ENCODE assay signal across 8 cellular contexts in the genomic region with DNA sequence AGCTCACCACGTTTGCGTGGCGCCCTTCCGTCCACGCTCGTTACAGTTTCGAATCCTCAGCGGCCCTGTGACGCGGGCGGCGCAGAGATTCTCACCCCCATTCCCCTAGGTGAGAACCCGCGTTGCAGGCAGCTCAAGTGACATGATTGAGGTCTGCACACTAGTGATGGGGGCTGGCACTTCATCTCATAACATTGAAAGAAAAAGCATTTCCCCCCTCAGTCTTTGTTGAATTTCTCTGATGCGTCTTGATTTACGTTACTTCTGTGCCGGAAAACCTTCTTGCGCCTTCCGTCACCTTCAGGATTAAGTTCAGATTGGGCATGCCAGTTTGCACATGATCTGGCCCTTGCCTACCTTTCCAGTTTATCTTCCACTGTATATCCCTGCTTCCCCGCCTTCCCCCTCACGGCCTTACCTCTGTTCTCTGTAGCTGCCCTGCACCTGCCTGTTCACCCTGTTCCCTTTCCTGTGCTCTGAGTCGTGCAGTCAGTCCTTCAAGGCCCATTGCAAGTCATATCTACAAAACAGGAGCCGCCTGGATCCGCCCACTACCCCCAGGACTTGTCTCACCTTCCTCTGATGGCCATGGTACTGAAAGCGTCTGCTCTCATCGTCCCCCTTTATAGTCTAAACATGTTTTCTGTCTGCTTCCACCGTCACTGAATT. TPM values are rescaled to one million over a fixed set of nuclear protein-coding genes. Genes with fewer than 3 reads are reported as not detected.
DNase-seq lines count a peak whose midpoint lies in the region; ATAC-seq and TF ChIP-seq lines count a peak whose summit lies in the region.

No MANE protein-coding gene starts in this region.

- H3K9me3 ChIP-seq in duodenal mucosa (ENCODE audit: control insufficient read depth in 1 of 2, low read length in 2 of 2) (no peaks in the 10 kb centered on the region), mucosa of stomach (ENCODE audit: control insufficient read depth, low read length) (no peaks in the 10 kb centered on the region)

- intact Hi-C loops in activated CD4-positive, alpha-beta T cell treated with anti-CD3 and anti-CD28 coated beads, Interleukin-2, amount 10 ng/mL, durations not matched to agents 24 days and 14 days (cut with micrococcal nuclease): loop anchor here (5.0 kb wide), 1 partner anchor 1788 kb away; no protein-coding TSS in a partner anchor

- peak overlapping the region; percentile 91 for H3K4me3 Mint-ChIP-seq in activated CD4-positive, alpha-beta T cell treated with anti-CD3 and anti-CD28 coated beads, Interleukin-2, amount 10 ng/mL, durations not matched to agents 24 days and 14 days
- peak overlapping the region; percentile 89 to 94 for H3K4me3 Mint-ChIP-seq in stimulated activated naive B cell treated with anti-CD40 and anti-IgM and Interleukin-4, amounts not matched to agents 10 μg/mL and 1 μg/mL and 100 μg/mL, for 72 hours

- no peaks in the 10 kb centered on the region for H3K27me3 ChIP-seq in duodenal mucosa (ENCODE audit: control insufficient read depth in 1 of 2, insufficient read depth in 2 of 2, low read length in 2 of 2)
- H3K27me3 ChIP-seq in mucosa of stomach (ENCODE audit: control insufficient read depth, insufficient read depth, low read length): no peaks in the 10 kb centered on the region

- H3K9ac ChIP-seq in duodenal mucosa (ENCODE audit: low read depth in 1 of 2, low read length in 2 of 2) (peak overlapping the region; percentile 13 to 86), mucosa of stomach (ENCODE audit: low read length) (peak overlapping the region; percentile 58)

- H3K36me3 Mint-ChIP-seq in activated CD4-positive, alpha-beta T cell treated with anti-CD3 and anti-CD28 coated beads, Interleukin-2, amount 10 ng/mL, durations not matched to agents 24 days and 14 days (ENCODE audit: low read depth): peaks cover 47% of the 10 kb centered on the region
- peaks cover 25 to 31% of the 10 kb centered on the region in 2 donors for H3K36me3 Mint-ChIP-seq in stimulated activated naive B cell treated with anti-CD40 and anti-IgM and Interleukin-4, amounts not matched to agents 10 μg/mL and 1 μg/mL and 100 μg/mL, for 72 hours

- H3K36me3 ChIP-seq in duodenal mucosa (ENCODE audit: control insufficient read depth in 1 of 2, insufficient read depth in 2 of 2, low read length in 2 of 2): peaks cover 0 to 15% of the 10 kb centered on the region in 2 donors
- no peaks in the 10 kb centered on the region for H3K36me3 ChIP-seq in mucosa of stomach (ENCODE audit: control insufficient read depth, insufficient read depth, low read length)

- no peak overlapping the region for H3K27ac ChIP-seq in duodenal mucosa (ENCODE audit: low read depth, low read length)

- DNase-seq in AG10803 (ENCODE audit: low read depth) (no peak), NCI-H1092 (lab: John Stamatoyannopoulos, UW) (peak; percentile 30), epidermal melanocyte (ENCODE audit: insufficient read length, low spot score) (no peak)
- DNase-seq in activated CD4-positive, alpha-beta T cell treated with anti-CD3 and anti-CD28 coated beads, Interleukin-2, amount 10 ng/mL, durations not matched to agents 24 days and 14 days: peak; percentile 86
- DNase-seq in stimulated activated naive B cell treated with anti-CD40 and anti-IgM and Interleukin-4, amounts not matched to agents 10 μg/mL and 1 μg/mL and 100 μg/mL, for 72 hours: peak; percentile 20

- peaks cover 4% of the 10 kb centered on the region for H3K9me3 Mint-ChIP-seq in activated CD4-positive, alpha-beta T cell treated with anti-CD3 and anti-CD28 coated beads, Interleukin-2, amount 10 ng/mL, durations not matched to agents 24 days and 14 days
- no peaks in the 10 kb centered on the region for H3K9me3 Mint-ChIP-seq in stimulated activated naive B cell treated with anti-CD40 and anti-IgM and Interleukin-4, amounts not matched to agents 10 μg/mL and 1 μg/mL and 100 μg/mL, for 72 hours

- ATAC-seq in GM19324 (IDR thresholded peaks at IDR 0.05; ENCODE audit: low FRiP score, unreplicated experiment): peak; percentile 7
- peak; percentile 8 to 24 for ATAC-seq in stimulated activated naive B cell treated with anti-CD40 and anti-IgM and Interleukin-4, amounts not matched to agents 10 μg/mL and 1 μg/mL and 100 μg/mL, for 72 hours (replicated peaks)

- peaks cover 53% of the 10 kb centered on the region for H3K4me1 Mint-ChIP-seq in activated CD4-positive, alpha-beta T cell treated with anti-CD3 and anti-CD28 coated beads, Interleukin-2, amount 10 ng/mL, durations not matched to agents 24 days and 14 days
- peaks cover 18 to 38% of the 10 kb centered on the region in 2 donors for H3K4me1 Mint-ChIP-seq in stimulated activated naive B cell treated with anti-CD40 and anti-IgM and Interleukin-4, amounts not matched to agents 10 μg/mL and 1 μg/mL and 100 μg/mL, for 72 hours

- peak overlapping the region; percentile 96 for H3K27ac Mint-ChIP-seq in activated CD4-positive, alpha-beta T cell treated with anti-CD3 and anti-CD28 coated beads, Interleukin-2, amount 10 ng/mL, durations not matched to agents 24 days and 14 days
- peak overlapping the region; percentile 94 for H3K27ac Mint-ChIP-seq in stimulated activated naive B cell treated with anti-CD40 and anti-IgM and Interleukin-4, amounts not matched to agents 10 μg/mL and 1 μg/mL and 100 μg/mL, for 72 hours

- no peaks in the 10 kb centered on the region for H3K27me3 Mint-ChIP-seq in activated CD4-positive, alpha-beta T cell treated with anti-CD3 and anti-CD28 coated beads, Interleukin-2, amount 10 ng/mL, durations not matched to agents 24 days and 14 days
- no peaks in the 10 kb centered on the region for H3K27me3 Mint-ChIP-seq in stimulated activated naive B cell treated with anti-CD40 and anti-IgM and Interleukin-4, amounts not matched to agents 10 μg/mL and 1 μg/mL and 100 μg/mL, for 72 hours

- peak overlapping the region; percentile 85 for H3K4me3 ChIP-seq in AG10803 (ENCODE audit: low read length)
- peak overlapping the region; percentile 94 to 96 for H3K4me3 ChIP-seq in duodenal mucosa (ENCODE audit: low read depth in 1 of 2, low read length in 2 of 2)
- H3K4me3 ChIP-seq in mucosa of stomach (ENCODE audit: low read length): peak overlapping the region; percentile 52

- H3K4me1 ChIP-seq in duodenal mucosa (ENCODE audit: control insufficient read depth in 1 of 2, insufficient read depth in 2 of 2, low read length in 2 of 2): peaks cover 18% of the 10 kb centered on the region in 2 donors
- peaks cover 15% of the 10 kb centered on the region for H3K4me1 ChIP-seq in mucosa of stomach (ENCODE audit: control insufficient read depth, insufficient read depth, low read length)

- no peak for TF ChIP-seq CTCF in AG10803 (conservative IDR thresholded peaks at IDR 0.05; ENCODE audit: low read length)

RNA-seq across cellular contexts. Expression of gene CTPS1, which starts 1.1 kb away (rescaled TPM):
- total RNA-seq in activated CD4-positive, alpha-beta T cell treated with anti-CD3 and anti-CD28 coated beads, Interleukin-2, amount 10 ng/mL, durations not matched to agents 24 days and 14 days: 169 and 175 TPM in 2 replicates

RNA-seq across cellular contexts. Expression of gene SLFNL1, which starts 40.9 kb away (rescaled TPM):
- 0.14 and 0.26 TPM in 2 replicates for total RNA-seq in activated CD4-positive, alpha-beta T cell treated with anti-CD3 and anti-CD28 coated beads, Interleukin-2, amount 10 ng/mL, durations not matched to agents 24 days and 14 days

Comparison
In these comparisons a context has a peak if more than half of its experiments do, and no peak if none do; other contexts are left out.
1. DNase-seq: peak in NCI-H1092 (single experiment), activated CD4-positive, alpha-beta T cell treated with anti-CD3 and anti-CD28 coated beads, Interleukin-2, amount 10 ng/mL, durations not matched to agents 24 days and 14 days (single experiment) and stimulated activated naive B cell treated with anti-CD40 and anti-IgM and Interleukin-4, amounts not matched to agents 10 μg/mL and 1 μg/mL and 100 μg/mL, for 72 hours (single experiment); none in AG10803 (single experiment) and epidermal melanocyte (single experiment).
2. Peak in every context shown above with its lines, with median percentiles within 50 percentile points of each other: H3K4me3 ChIP-seq.